8 cellular contexts compared by ENCODE assay signal in the genomic region with DNA sequence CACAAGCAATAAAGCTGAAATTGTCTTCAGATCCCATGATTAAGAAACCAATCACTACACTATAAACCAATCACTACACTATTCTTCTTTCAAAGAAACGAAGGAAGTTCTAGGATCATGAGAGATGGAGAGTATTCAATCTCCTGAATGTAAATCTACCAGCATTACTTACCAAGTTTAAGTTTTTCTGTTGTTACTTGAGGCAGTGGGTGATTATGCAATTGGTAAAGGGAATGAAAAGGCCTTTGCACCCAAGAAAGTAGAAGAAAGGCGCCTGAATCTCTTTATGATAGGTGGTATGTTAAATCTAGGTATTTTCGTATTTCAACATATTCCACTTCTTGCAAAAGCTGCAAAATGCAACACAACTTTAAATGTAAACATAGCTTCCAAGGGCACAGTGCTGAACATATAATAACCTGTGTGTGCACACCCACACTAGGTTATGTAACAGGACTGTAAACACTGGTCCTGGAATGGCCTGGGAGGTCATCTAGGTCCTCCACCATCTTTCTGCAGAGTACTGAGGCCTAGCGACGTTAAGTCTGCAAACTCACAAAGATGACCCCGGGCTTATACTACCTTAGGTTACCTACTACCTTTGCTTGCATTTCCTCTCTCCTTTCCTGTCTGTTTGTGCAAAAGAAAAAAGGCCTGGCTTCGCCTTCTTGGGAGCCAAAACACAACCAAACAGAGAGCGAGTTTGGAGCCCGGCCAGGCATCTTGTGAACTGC. TPM values are rescaled to one million over a fixed set of nuclear protein-coding genes. Genes with fewer than 3 reads are reported as not detected.
DNase-seq lines count a peak whose midpoint lies in the region; ATAC-seq, FAIRE-seq and TF ChIP-seq lines count a peak whose summit lies in the region.

No MANE protein-coding gene starts in this region.

- no peaks in the 10 kb centered on the region for H3K36me3 ChIP-seq in small intestine (ENCODE audit: control insufficient read depth in 2 of 2, insufficient read depth in 2 of 2, low read length in 2 of 2)

- WGBS in right cardiac atrium: 43% methylated on average over 9 of the region's 9 CpGs
- WGBS in small intestine, 3 donors: 14 to 34% (median 23%) methylated on average over 9 of the region's 9 CpGs

- H3K4me3 Mint-ChIP-seq in activated T-helper 17 cell treated with anti-CD3 and anti-CD28 coated beads, Interleukin-2, amount 50 U/mL, for 72 hours: peak overlapping the region; percentile 95

- CTCF ChIA-PET in HEK293T (lab: Yijun Ruan, JAX): interaction anchor here (0.6 kb wide), 2 partner anchors 42 to 143 kb away, joined by 3 read pairs; no protein-coding TSS in a partner anchor

- FAIRE-seq in small intestine (lab: Jason Lieb, UNC): no peak

- peaks cover 14% of the 10 kb centered on the region for H3K4me1 Mint-ChIP-seq in activated T-helper 17 cell treated with anti-CD3 and anti-CD28 coated beads, Interleukin-2, amount 50 U/mL, for 72 hours

- peaks cover 7% of the 10 kb centered on the region for H3K36me3 Mint-ChIP-seq in activated T-helper 17 cell treated with anti-CD3 and anti-CD28 coated beads, Interleukin-2, amount 50 U/mL, for 72 hours (ENCODE audit: low read depth)

- DNase-seq in NCI-H345 treated with DMSO at 0.1 percent for 48 hours (lab: John Stamatoyannopoulos, UW; ENCODE audit: unreplicated experiment) (peak; percentile 7), NCI-H345 (lab: John Stamatoyannopoulos, UW) (no peak), right cardiac atrium (no peak), small intestine (peak; percentile 58), HEK293T (ENCODE audit: extremely low spot score) (no peak), KG1 (lab: John Stamatoyannopoulos, UW) (no peak), retina (no peak)

- H3K4me3 ChIP-seq in right cardiac atrium (ENCODE audit: low read length) (peak overlapping the region; percentile 53), small intestine (ENCODE audit: low read depth in 1 of 2, low read length in 2 of 2) (peak overlapping the region; percentile 85)

- intact Hi-C loops in right cardiac atrium (cut with DNase I): loop anchor here in 1 of 4 donors (10.0 kb wide), 1 partner anchor 56 kb away; no protein-coding TSS in a partner anchor

- H3K4me1 ChIP-seq in right cardiac atrium (ENCODE audit: control insufficient read depth, insufficient read depth, low read length) (peaks cover 2% of the 10 kb centered on the region), small intestine (ENCODE audit: control insufficient read depth in 2 of 2, insufficient read depth in 1 of 2, low read depth in 1 of 2, low read length in 1 of 2) (peaks cover 3 to 5% of the 10 kb centered on the region in 2 donors)

- H3K9me3 ChIP-seq in right cardiac atrium (ENCODE audit: control insufficient read depth, low read length) (no peaks in the 10 kb centered on the region), small intestine (ENCODE audit: control insufficient read depth, low read depth) (no peaks in the 10 kb centered on the region)

- H3K27ac Mint-ChIP-seq in activated T-helper 17 cell treated with anti-CD3 and anti-CD28 coated beads, Interleukin-2, amount 50 U/mL, for 72 hours: peak overlapping the region; percentile 93

- no peaks in the 10 kb centered on the region for H3K27me3 Mint-ChIP-seq in activated T-helper 17 cell treated with anti-CD3 and anti-CD28 coated beads, Interleukin-2, amount 50 U/mL, for 72 hours

- H3K27ac ChIP-seq in right cardiac atrium (ENCODE audit: low read length) (peak overlapping the region; percentile 93), small intestine (ENCODE audit: low read depth in 1 of 2, low read length in 1 of 2) (peak overlapping the region; percentile 92 to 100)

- H3K27me3 ChIP-seq in right cardiac atrium (ENCODE audit: control insufficient read depth, insufficient read depth): no peaks in the 10 kb centered on the region
- no peaks in the 10 kb centered on the region for H3K27me3 ChIP-seq in small intestine (ENCODE audit: control insufficient read depth in 2 of 2, insufficient read depth in 2 of 2, low read length in 2 of 2)

- no peaks in the 10 kb centered on the region for H3K9me3 Mint-ChIP-seq in activated T-helper 17 cell treated with anti-CD3 and anti-CD28 coated beads, Interleukin-2, amount 50 U/mL, for 72 hours

- POLR2A ChIA-PET in HEK293T (lab: Yijun Ruan, JAX): no interaction called here

- no peak for ATAC-seq in activated T-helper 17 cell treated with anti-CD3 and anti-CD28 coated beads, Interleukin-2, amount 50 U/mL, for 72 hours (replicated peaks)
- peak; percentile 2 to 3 for ATAC-seq in right cardiac atrium

TF ChIP-seq in HEK293T, 16 proteins besides CTCF, POLR2A, EP300 and RAD21:
- TF ChIP-seq ELF4 (IDR thresholded peaks at IDR 0.05) (no peak), SUZ12 (IDR thresholded peaks at IDR 0.05) (no peak), FOXM1 (IDR thresholded peaks at IDR 0.05; ENCODE audit: borderline replicate concordance) (no peak), SP1 (IDR thresholded peaks at IDR 0.05) (no peak), ARNT (IDR thresholded peaks at IDR 0.05) (no peak), BHLHE40 (IDR thresholded peaks at IDR 0.05; ENCODE audit: borderline replicate concordance) (no peak), HDGF (IDR thresholded peaks at IDR 0.05; ENCODE audit: borderline replicate concordance) (no peak), FOXK2 (IDR thresholded peaks at IDR 0.05) (no peak), LEF1 (IDR thresholded peaks at IDR 0.05; ENCODE audit: borderline replicate concordance) (no peak), CTBP1 (IDR thresholded peaks at IDR 0.05; ENCODE audit: borderline replicate concordance) (no peak), L3MBTL2 (conservative IDR thresholded peaks at IDR 0.05) (no peak), FOXA1 (IDR thresholded peaks at IDR 0.05) (no peak), TARDBP (IDR thresholded peaks at IDR 0.05) (no peak), NFRKB (IDR thresholded peaks at IDR 0.05) (no peak), ZNF384 (IDR thresholded peaks at IDR 0.05) (no peak)
- TF ChIP-seq, protein P1, sequence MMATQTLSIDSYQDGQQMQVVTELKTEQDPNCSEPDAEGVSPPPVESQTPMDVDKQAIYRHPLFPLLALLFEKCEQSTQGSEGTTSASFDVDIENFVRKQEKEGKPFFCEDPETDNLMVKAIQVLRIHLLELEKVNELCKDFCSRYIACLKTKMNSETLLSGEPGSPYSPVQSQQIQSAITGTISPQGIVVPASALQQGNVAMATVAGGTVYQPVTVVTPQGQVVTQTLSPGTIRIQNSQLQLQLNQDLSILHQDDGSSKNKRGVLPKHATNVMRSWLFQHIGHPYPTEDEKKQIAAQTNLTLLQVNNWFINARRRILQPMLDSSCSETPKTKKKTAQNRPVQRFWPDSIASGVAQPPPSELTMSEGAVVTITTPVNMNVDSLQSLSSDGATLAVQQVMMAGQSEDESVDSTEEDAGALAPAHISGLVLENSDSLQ (IDR thresholded peaks at IDR 0.05): no peak

RNA-seq across cellular contexts. Expression of a gene that starts 1.1 kb away (rescaled TPM):
- 10 to 100 TPM; 21.5 to 34.8 TPM for total RNA-seq in activated T-helper 17 cell treated with anti-CD3 and anti-CD28 coated beads, Interleukin-2, amount 50 U/mL, for 72 hours
- total RNA-seq in right cardiac atrium: 10 to 100 TPM; 23.9 to 51.4 (median 30.1) TPM
- polyA plus RNA-seq in right cardiac atrium: 32.7 TPM
- 100 to 1,000 TPM in 1 of 3 donors, 10 to 100 TPM in 2; 55.1 to 118 (median 74.6) TPM for polyA plus RNA-seq in small intestine

Comparison
In these comparisons a context has a peak if more than half of its experiments do, and no peak if none do; other contexts are left out.
1. DNase-seq: peak in NCI-H345 treated with DMSO at 0.1 percent for 48 hours (single experiment) and small intestine (single experiment); none in NCI-H345 (single experiment), right cardiac atrium (0 of 3), HEK293T (single experiment), KG1 (single experiment) and retina (single experiment).